ENCODE assay signal across 8 cellular contexts in the genomic region with DNA sequence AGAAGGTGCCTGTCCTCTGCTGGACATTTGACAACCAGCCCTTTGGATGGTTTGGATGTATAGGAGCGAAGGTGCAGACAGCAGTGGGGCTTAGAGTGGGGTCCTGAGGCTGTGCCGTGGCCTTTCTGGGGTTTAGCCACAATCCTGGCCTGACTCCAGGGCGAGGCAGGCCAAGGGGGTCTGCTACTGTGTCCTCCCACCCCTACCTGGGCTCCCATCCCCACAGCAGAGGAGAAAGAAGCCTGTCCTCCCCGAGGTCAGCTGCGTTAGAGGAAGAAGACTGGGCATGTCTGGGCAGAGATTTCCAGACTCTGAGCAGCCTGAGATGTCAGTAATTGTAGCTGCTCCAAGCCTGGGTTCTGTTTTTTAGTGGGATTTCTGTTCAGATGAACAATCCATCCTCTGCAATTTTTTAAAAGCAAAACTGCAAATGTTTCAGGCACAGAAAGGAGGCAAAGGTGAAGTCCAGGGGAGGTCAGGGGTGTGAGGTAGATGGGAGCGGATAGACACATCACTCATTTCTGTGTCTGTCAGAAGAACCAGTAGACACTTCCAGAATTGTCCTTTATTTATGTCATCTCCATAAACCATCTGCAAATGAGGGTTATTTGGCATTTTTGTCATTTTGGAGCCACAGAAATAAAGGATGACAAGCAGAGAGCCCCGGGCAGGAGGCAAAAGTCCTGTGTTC. TPM values are rescaled to one million over a fixed set of nuclear protein-coding genes. Genes with fewer than 3 reads are reported as not detected.
A peak's percentile ranks its signal among the peaks of the same experiment; 100 is the strongest.
DNase-seq lines count a peak whose midpoint lies in the region; ATAC-seq and TF ChIP-seq lines count a peak whose summit lies in the region.

No MANE protein-coding gene starts in this region.

- H3K27ac ChIP-seq in HUES6 (ENCODE audit: low read depth, low read length) (peak overlapping the region; percentile 68; the same call in 1 of the 2 replicates), brain microvascular endothelial cell (peak overlapping the region; percentile 7), muscle layer of colon (ENCODE audit: low read depth, low read length) (peak overlapping the region; percentile 99)

- POLR2A ChIA-PET in AG04449 (lab: Yijun Ruan, JAX): interaction anchor here (0.7 to 5.6 kb wide), 2 partner anchors 9 kb away, joined by 3 to 66 read pairs; no protein-coding TSS in a partner anchor

- H3K36me3 ChIP-seq in HUES6 (ENCODE audit: control insufficient read depth, insufficient read depth, low read length): peaks cover 5% of the 10 kb centered on the region; the same call in 1 of the 2 replicates
- no peaks in the 10 kb centered on the region for H3K36me3 ChIP-seq in brain microvascular endothelial cell (replicated peaks)
- no peaks in the 10 kb centered on the region for H3K36me3 ChIP-seq in muscle layer of colon (ENCODE audit: insufficient read depth, low read length)

- H3K4me3 ChIP-seq in AG04449 (ENCODE audit: low read depth, low read length) (peak overlapping the region; percentile 24), HUES6 (ENCODE audit: low read depth, low read length) (peak overlapping the region; percentile 28; the same call in 1 of the 2 replicates), brain microvascular endothelial cell (ENCODE audit: low read depth, low read length) (no peak overlapping the region), muscle layer of colon (ENCODE audit: low read depth in 1 of 2, low read length in 2 of 2) (no peak overlapping the region)

- ATAC-seq in HG02973 (IDR thresholded peaks at IDR 0.05; ENCODE audit: unreplicated experiment) (no peak), GM19395 (IDR thresholded peaks at IDR 0.05; ENCODE audit: unreplicated experiment) (no peak), GM18870 (IDR thresholded peaks at IDR 0.05; ENCODE audit: unreplicated experiment) (no peak)

- no peak for DNase-seq in AG04449 (ENCODE audit: low read depth, low spot score)
- no peak for DNase-seq in brain microvascular endothelial cell
- DNase-seq in occipital lobe (lab: John Stamatoyannopoulos, UW): no peak

- peaks cover 35% of the 10 kb centered on the region for H3K4me1 ChIP-seq in HUES6 (ENCODE audit: control insufficient read depth, insufficient read depth, low read length)
- H3K4me1 ChIP-seq in muscle layer of colon (ENCODE audit: insufficient read depth, low read length): peaks cover 27% of the 10 kb centered on the region

- CTCF ChIA-PET in AG04449 (lab: Yijun Ruan, JAX): interaction anchor here (0.7 to 3.6 kb wide), 4 partner anchors 10 to 82 kb away, joined by 4 to 28 read pairs (median 8); no protein-coding TSS in a partner anchor

- H3K9me3 ChIP-seq in HUES6 (ENCODE audit: control insufficient read depth, insufficient read depth, low read depth, low read length): no peaks in the 10 kb centered on the region
- no peaks in the 10 kb centered on the region for H3K9me3 ChIP-seq in muscle layer of colon (ENCODE audit: low read length)

- peak overlapping the region; percentile 81 for H3K9ac ChIP-seq in HUES6 (ENCODE audit: low read length)
- H3K9ac ChIP-seq in muscle layer of colon (ENCODE audit: low read length): no peak overlapping the region

- H3K27me3 ChIP-seq in HUES6 (ENCODE audit: control insufficient read depth, insufficient read depth, low read length) (peaks cover 15% of the 10 kb centered on the region; the same call in 1 of the 2 replicates), brain microvascular endothelial cell (replicated peaks) (no peaks in the 10 kb centered on the region), muscle layer of colon (ENCODE audit: control insufficient read depth in 1 of 2, insufficient read depth in 2 of 2, low read length in 2 of 2) (no peaks in the 10 kb centered on the region)

- in situ Hi-C loops in brain microvascular endothelial cell (cut with HindIII; ENCODE audit: low pct_ligation_motif_present, low sequenced_read_pairs): no loop called here

- TF ChIP-seq CTCF in AG04449 (IDR thresholded peaks at IDR 0.05; ENCODE audit: insufficient read depth, low read length, missing control alignments): no peak
- TF ChIP-seq CTCF in brain microvascular endothelial cell (IDR thresholded peaks at IDR 0.05; ENCODE audit: low read depth, low read length, missing control alignments): no peak

RNA-seq across cellular contexts. Expression of a gene that starts 1.3 kb away (rescaled TPM):
- total RNA-seq in occipital lobe: 2.0 TPM

RNA-seq across cellular contexts. Expression of a gene that starts 20.4 kb away (rescaled TPM):
- not detected for total RNA-seq in occipital lobe

Comparison
In these comparisons a context has a peak if more than half of its experiments do, and no peak if none do; other contexts are left out.
1. H3K4me3 ChIP-seq: peak in AG04449 (single experiment) and HUES6 (single experiment); none in brain microvascular endothelial cell (single experiment) and muscle layer of colon (0 of 2).
2. H3K27ac ChIP-seq: peak in every context shown above with its lines; median percentile 99 in muscle layer of colon; 68 in HUES6; 7 in brain microvascular endothelial cell.